ENCODE assay signal across 16 cellular contexts in genomic region chr10:8967004-8967530, GRCh38.
"Had no signal": no experiment of that assay in that cellular context is flagged by ENCODE, and none has a peak within 500 bp of the region (broad histone marks: within the 10 kb centered on the region; RNA-seq: fewer than 3 reads in every experiment).

No MANE protein-coding gene starts in this region.

- H3K4me3 ChIP-seq: heart right ventricle, left ventricle myocardium inferior, right lobe of liver, upper lobe of right lung had no signal

- H3K4me3 Mint-ChIP-seq: central memory CD8-positive, alpha-beta T cell; nephron had no signal

- DNase-seq: activated naive CD4-positive, alpha-beta T cell; cortex of kidney; effector memory CD4-positive, alpha-beta T cell; erythroblast; heart right ventricle; islet precursor cell; left ventricle myocardium inferior; mesenchymal stem cell; occipital lobe; right lobe of liver; stimulated activated CD4-positive, alpha-beta T cell treated with anti-CD3 and anti-CD28 coated beads, Interleukin-12 subunit alpha, Interleukin-12 subunit beta, amount 100 ng/mL, for 4 hours; stimulated activated naive CD4-positive, alpha-beta T cell; upper lobe of right lung had no signal

- H3K4me1 Mint-ChIP-seq: central memory CD8-positive, alpha-beta T cell; nephron had no signal

- ATAC-seq: heart right ventricle, right lobe of liver, upper lobe of right lung had no signal

- H3K27ac Mint-ChIP-seq: nephron, progenitor cell of endocrine pancreas had no signal
